Comparison of ENCODE assay signal across 1 cellular context in genomic region chr5:72183231-72183630, GRCh38.
TF ChIP-seq lines count a peak whose summit lies in the region.

No MANE protein-coding gene starts in this region.

TF ChIP-seq in GM23338, 12 proteins besides CTCF, POLR2A, EP300 and RAD21:
- no peak for TF ChIP-seq EZH2 (IDR thresholded peaks at IDR 0.05; ENCODE audit: low read depth, unreplicated experiment)
- no peak for TF ChIP-seq ZNF462 (CRISPR knock-in tag; IDR thresholded peaks at IDR 0.05)
- TF ChIP-seq CREB1 (CRISPR knock-in tag; IDR thresholded peaks at IDR 0.05; ENCODE audit: low read depth), result no peak
- TF ChIP-seq ZNF331 (CRISPR knock-in tag; IDR thresholded peaks at IDR 0.05; ENCODE audit: low read depth), result no peak
- TF ChIP-seq ZNF114 (CRISPR knock-in tag; IDR thresholded peaks at IDR 0.05), result no peak
- TF ChIP-seq REST (IDR thresholded peaks at IDR 0.05; ENCODE audit: unreplicated experiment), result no peak
- TF ChIP-seq POLR2AphosphoS5 (IDR thresholded peaks at IDR 0.05; ENCODE audit: low read depth), result no peak
- TF ChIP-seq EZH2phosphoT487 (IDR thresholded peaks at IDR 0.05; ENCODE audit: unreplicated experiment), result no peak
- TF ChIP-seq ETS1 (IDR thresholded peaks at IDR 0.05), result no peak
- TF ChIP-seq STAT1 (IDR thresholded peaks at IDR 0.05; ENCODE audit: unreplicated experiment), result no peak
